ENCODE assay signal across 29 cellular contexts in the genomic region with DNA sequence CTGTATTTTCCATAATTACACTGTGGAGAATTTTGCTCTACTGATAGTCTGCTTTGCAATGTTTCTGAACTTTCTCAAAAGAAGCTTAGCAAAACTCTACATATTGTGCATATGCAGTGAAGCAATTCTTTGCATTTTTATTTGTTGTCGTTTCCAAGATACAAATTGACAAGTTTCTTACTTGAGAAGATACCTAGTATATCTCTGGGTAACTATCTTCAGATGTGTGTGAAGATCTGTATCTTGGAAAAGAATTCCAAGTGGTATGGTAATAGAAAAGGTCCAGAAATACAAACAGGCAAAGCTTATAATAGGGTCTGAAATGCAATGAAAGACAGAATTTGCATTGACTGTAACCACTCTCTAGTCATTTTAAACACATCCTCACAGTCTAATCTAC.
"Had no signal": no experiment of that assay in that cellular context is flagged by ENCODE, and none has a peak within 500 bp of the region (broad histone marks: within the 10 kb centered on the region; RNA-seq: fewer than 3 reads in every experiment).

No MANE protein-coding gene starts in this region.

- H3K27me3 ChIP-seq: neural progenitor cell, ovary, right lobe of liver, sigmoid colon, stomach, suprapubic skin, testis, tibial artery, transverse colon, vagina had no signal

- H3K79me2 ChIP-seq: parathyroid adenoma had no signal

- H3K36me3 ChIP-seq: neural progenitor cell, ovary, right lobe of liver, sigmoid colon, stomach, suprapubic skin, tibial artery, transverse colon, vagina had no signal

- H2AFZ ChIP-seq: parathyroid adenoma had no signal

- H3K27me3 Mint-ChIP-seq: progenitor cell of endocrine pancreas; stimulated activated naive B cell treated with anti-CD40 and anti-IgM and Interleukin-4, amounts not matched to agents 10 μg/mL and 1 μg/mL and 100 μg/mL, for 72 hours; stimulated activated naive CD8-positive, alpha-beta T cell treated with anti-CD3 and anti-CD28 coated beads, Interleukin-15, Interleukin-2, amounts not matched to agents 100 ng/mL and 50 ng/mL, for 24 hours; type B pancreatic cell had no signal

- ATAC-seq: natural killer cell; psoas muscle; right cardiac atrium; right lobe of liver; stimulated activated effector memory CD8-positive, alpha-beta T cell treated with anti-CD3 and anti-CD28 coated beads, Interleukin-12 subunit alpha, Interleukin-12 subunit beta, amount 100 ng/mL, for 72 hours; stimulated activated naive B cell treated with anti-CD40 and anti-IgM and Interleukin-4, amounts not matched to agents 10 μg/mL and 1 μg/mL and 100 μg/mL, for 72 hours had no signal

- H3K4me1 ChIP-seq: neural progenitor cell, parathyroid adenoma, psoas muscle, right lobe of liver, sigmoid colon, stomach, suprapubic skin, testis, tibial artery, transverse colon, vagina had no signal

- H3K27ac Mint-ChIP-seq: natural killer cell; nephron; neural progenitor cell; progenitor cell of endocrine pancreas; stimulated activated effector memory CD8-positive, alpha-beta T cell treated with anti-CD3 and anti-CD28 coated beads, Interleukin-12 subunit alpha, Interleukin-12 subunit beta, amount 100 ng/mL, for 72 hours; stimulated activated naive B cell treated with anti-CD40 and anti-IgM and Interleukin-4, amounts not matched to agents 10 μg/mL and 1 μg/mL and 100 μg/mL, for 72 hours; stimulated activated naive CD8-positive, alpha-beta T cell treated with anti-CD3 and anti-CD28 coated beads, Interleukin-15, Interleukin-2, amounts not matched to agents 100 ng/mL and 50 ng/mL, for 24 hours; type B pancreatic cell had no signal

- H3K36me3 Mint-ChIP-seq: natural killer cell; neural progenitor cell; stimulated activated effector memory CD8-positive, alpha-beta T cell treated with anti-CD3 and anti-CD28 coated beads, Interleukin-12 subunit alpha, Interleukin-12 subunit beta, amount 100 ng/mL, for 72 hours; stimulated activated naive B cell treated with anti-CD40 and anti-IgM and Interleukin-4, amounts not matched to agents 10 μg/mL and 1 μg/mL and 100 μg/mL, for 72 hours; type B pancreatic cell had no signal

- H3K4me3 ChIP-seq: neural progenitor cell, ovary, psoas muscle, right lobe of liver, sigmoid colon, stomach, suprapubic skin, testis, tibial artery, transverse colon, vagina had no signal

- DNase-seq: natural killer cell; occipital lobe; ovary; posterior cingulate gyrus; psoas muscle; right cardiac atrium; right lobe of liver; sigmoid colon; small intestine; stimulated activated CD4-positive, alpha-beta T cell treated with anti-CD3 and anti-CD28 coated beads, Interleukin-15, amount 100 ng/mL, for 24 hours; stimulated activated CD4-positive, alpha-beta T cell treated with anti-CD3 and anti-CD28 coated beads, Interleukin-2, amount 100 ng/mL, for 24 hours; stimulated activated CD4-positive, alpha-beta T cell treated with anti-CD3 and anti-CD28 coated beads, Interleukin-2, amount 100 ng/mL, for 48 hours; stimulated activated CD4-positive, alpha-beta T cell treated with anti-CD3 and anti-CD28 coated beads, Interleukin-4, amount 100 ng/mL, for 24 hours; stimulated activated naive B cell treated with anti-CD40 and anti-IgM and Interleukin-4, amounts not matched to agents 10 μg/mL and 1 μg/mL and 100 μg/mL, for 72 hours; stimulated activated naive CD4-positive, alpha-beta T cell treated with Interleukin-2 at 50 U/mL for 16 hours; stomach; testis; tibial artery; transverse colon had no signal

- FAIRE-seq: small intestine, urothelium cell line had no signal

- H3K9ac ChIP-seq: neural progenitor cell, parathyroid adenoma had no signal

- H3K27ac ChIP-seq: neural progenitor cell, ovary, parathyroid adenoma, psoas muscle, right lobe of liver, sigmoid colon, stomach, suprapubic skin, testis, tibial artery, transverse colon, vagina had no signal

- H3K9me3 ChIP-seq: ovary, psoas muscle, right lobe of liver, stomach, suprapubic skin, testis, tibial artery, transverse colon, vagina had no signal

- H3K9me3 Mint-ChIP-seq: nephron; neural progenitor cell; stimulated activated naive B cell treated with anti-CD40 and anti-IgM and Interleukin-4, amounts not matched to agents 10 μg/mL and 1 μg/mL and 100 μg/mL, for 72 hours; type B pancreatic cell had no signal

- H3K4me2 ChIP-seq: neural progenitor cell had no signal

- H3K4me1 Mint-ChIP-seq: natural killer cell; nephron; stimulated activated effector memory CD8-positive, alpha-beta T cell treated with anti-CD3 and anti-CD28 coated beads, Interleukin-12 subunit alpha, Interleukin-12 subunit beta, amount 100 ng/mL, for 72 hours; stimulated activated naive B cell treated with anti-CD40 and anti-IgM and Interleukin-4, amounts not matched to agents 10 μg/mL and 1 μg/mL and 100 μg/mL, for 72 hours had no signal

- H3K4me3 Mint-ChIP-seq: natural killer cell; nephron; neural progenitor cell; stimulated activated effector memory CD8-positive, alpha-beta T cell treated with anti-CD3 and anti-CD28 coated beads, Interleukin-12 subunit alpha, Interleukin-12 subunit beta, amount 100 ng/mL, for 72 hours; stimulated activated naive B cell treated with anti-CD40 and anti-IgM and Interleukin-4, amounts not matched to agents 10 μg/mL and 1 μg/mL and 100 μg/mL, for 72 hours; stimulated activated naive CD8-positive, alpha-beta T cell treated with anti-CD3 and anti-CD28 coated beads, Interleukin-15, Interleukin-2, amounts not matched to agents 100 ng/mL and 50 ng/mL, for 24 hours; type B pancreatic cell had no signal
